In genomic region chr5:138647794-138648193, GRCh38 we compare ENCODE assay signal across 15 cellular contexts.
DNase-seq lines count a peak whose midpoint lies in the region; ATAC-seq, FAIRE-seq and TF ChIP-seq lines count a peak whose summit lies in the region.
"Had no signal": no experiment of that assay in that cellular context is flagged by ENCODE, and none has a peak within 500 bp of the region (broad histone marks: within the 10 kb centered on the region; RNA-seq: fewer than 3 reads in every experiment).

No MANE protein-coding gene starts in this region.

- ATAC-seq in HepG2 (no peak), right lobe of liver (no peak)

- 19% methylated on average over 2 of the region's 2 CpGs for WGBS in HepG2 (ENCODE audit: low lambda C conversion rate)
- 100% methylated on average over 1 of the region's 2 CpGs for WGBS in right lobe of liver (ENCODE audit: insufficient coverage, low coverage, low lambda C conversion rate, missing lambda C conversion rate)
- 83 to 89% methylated on average over 1 to 2 of the region's 2 CpGs for WGBS in thyroid gland, 2 donors

- CTCF ChIA-PET in HepG2 (lab: Yijun Ruan, JAX; ENCODE audit: low intra/inter-chr PET ratio, low total read pairs), result no interaction called here

- no TSS peak for BruUV-seq in HepG2 (replicated peaks; lab: Mats Ljungman, UMichigan)

- TF ChIP-seq POLR2A in HepG2 (IDR thresholded peaks at IDR 0.05; ENCODE audit: insufficient read depth in 1 of 2, low read depth in 2 of 2, low read length in 2 of 2) (no peak), right lobe of liver (IDR thresholded peaks at IDR 0.05) (no peak), thyroid gland (IDR thresholded peaks at IDR 0.05) (no peak)

- H3K27me3 ChIP-seq in HepG2 (ENCODE audit: control insufficient read depth in 1 of 2, insufficient read depth in 2 of 2, low read length in 2 of 2), result peaks cover 6 to 45% of the 10 kb centered on the region in 2 experiments; a peak in 4 of 5 replicates
- no peaks in the 10 kb centered on the region for H3K27me3 ChIP-seq in right lobe of liver
- no peaks in the 10 kb centered on the region for H3K27me3 ChIP-seq in neuron (ENCODE audit: insufficient read depth, low read length)
- no peaks in the 10 kb centered on the region for H3K27me3 ChIP-seq in thyroid gland
- H3K27me3 ChIP-seq: BLaER1 had no signal

- H3K4me1 ChIP-seq in HepG2 (ENCODE audit: insufficient read depth, low read length) (peaks cover 9% of the 10 kb centered on the region; the same call in 1 of the 2 replicates), right lobe of liver (no peaks in the 10 kb centered on the region), kidney (ENCODE audit: control insufficient read depth in 1 of 2, insufficient read depth in 1 of 2, low read depth in 1 of 2, low read length in 2 of 2) (no peaks in the 10 kb centered on the region), neuron (ENCODE audit: insufficient read depth, low read length) (peaks cover 42% of the 10 kb centered on the region), thyroid gland (no peaks in the 10 kb centered on the region)

- no peaks in the 10 kb centered on the region for H3K79me2 ChIP-seq in HepG2 (ENCODE audit: insufficient read depth, low read length)

- H3K4me2 ChIP-seq in HepG2 (ENCODE audit: low read depth, low read length), result no peak overlapping the region
- H3K4me2 ChIP-seq: BLaER1 had no signal

- DNase-seq in HepG2 (ENCODE audit: low spot score) (no peak), right lobe of liver (no peak), kidney (peak; percentile 60), thyroid gland (no peak), NCI-H2196 (lab: John Stamatoyannopoulos, UW; ENCODE audit: unreplicated experiment) (no peak), EL (no peak)
- DNase-seq: 8988T; AML-193; Caco-2; CD8-positive, alpha-beta memory T cell; DND-41; GF-D8 had no signal

- FAIRE-seq in HepG2 (lab: Jason Lieb, UNC), result no peak
- no peak for FAIRE-seq in kidney (lab: Jason Lieb, UNC)
- FAIRE-seq: H54 had no signal

- no peak overlapping the region for H3K9ac ChIP-seq in HepG2 (ENCODE audit: insufficient read depth, low read depth, low read length)
- no peak overlapping the region for H3K9ac ChIP-seq in kidney (ENCODE audit: low read length in 2 of 2)
- H3K9ac ChIP-seq: BLaER1 had no signal

- intact Hi-C loops in HepG2 (cut with micrococcal nuclease; ENCODE audit: unreplicated experiment), result no loop called here
- intact Hi-C loops in right lobe of liver (cut with DNase I), result no loop called here
- intact Hi-C loops in kidney (cut with DNase I), result no loop called here
- intact Hi-C loops in thyroid gland (cut with DNase I), result loop anchor here (10.0 kb wide), 1 partner anchor 617 kb away; no protein-coding TSS in a partner anchor

- H3K9me3 ChIP-seq in HepG2 (ENCODE audit: low read length) (no peaks in the 10 kb centered on the region), right lobe of liver (no peaks in the 10 kb centered on the region), kidney (ENCODE audit: control insufficient read depth in 1 of 2, low read length in 2 of 2) (no peaks in the 10 kb centered on the region), neuron (ENCODE audit: low read length) (no peaks in the 10 kb centered on the region), thyroid gland (no peaks in the 10 kb centered on the region)
- H3K9me3 ChIP-seq: BLaER1, Caco-2 had no signal

- TF ChIP-seq RAD21 in HepG2 (CRISPR knock-in tag; IDR thresholded peaks at IDR 0.05), result no peak

- no peak overlapping the region for H3K4me3 ChIP-seq in HepG2 (replicated peaks in 1 of 3; ENCODE audit: insufficient read depth in 1 of 3, low read depth in 2 of 3, low read length in 3 of 3)
- no peak overlapping the region for H3K4me3 ChIP-seq in right lobe of liver
- H3K4me3 ChIP-seq in kidney (ENCODE audit: low read length in 2 of 2), result no peak overlapping the region
- no peak overlapping the region for H3K4me3 ChIP-seq in neuron (ENCODE audit: low read length)
- H3K4me3 ChIP-seq in thyroid gland (replicated peaks in 1 of 3), result no peak overlapping the region
- H3K4me3 ChIP-seq: BLaER1 had no signal

- H2AFZ ChIP-seq in HepG2 (ENCODE audit: low read length) (no peak overlapping the region), neuron (ENCODE audit: low read depth, low read length) (peak overlapping the region; percentile 1)

- no peak overlapping the region for H3K27ac ChIP-seq in HepG2 (ENCODE audit: extremely low read length, insufficient read depth, low read length)
- H3K27ac ChIP-seq in right lobe of liver, result no peak overlapping the region
- H3K27ac ChIP-seq in kidney (ENCODE audit: low read depth in 2 of 2, low read length in 2 of 2), result no peak overlapping the region
- no peak overlapping the region for H3K27ac ChIP-seq in thyroid gland
- H3K27ac ChIP-seq: BLaER1 had no signal

- in situ Hi-C loops in HepG2 (cut with HindIII; ENCODE audit: extremely low pct_ligation_motif_present, low pct_unique_long_range_greater_than_20kb), result loop anchor here (10.0 kb wide), 1 partner anchor 617 kb away; no protein-coding TSS in a partner anchor

- H4K20me1 ChIP-seq in HepG2 (ENCODE audit: insufficient read depth, low read length), result no peaks in the 10 kb centered on the region

- no peaks in the 10 kb centered on the region for H3K36me3 ChIP-seq in HepG2 (replicated peaks in 1 of 2; ENCODE audit: control insufficient read depth in 1 of 2, insufficient read depth in 2 of 2, low read length in 2 of 2)
- no peaks in the 10 kb centered on the region for H3K36me3 ChIP-seq in right lobe of liver
- H3K36me3 ChIP-seq in kidney (ENCODE audit: control insufficient read depth in 1 of 2, insufficient read depth in 2 of 2, low read length in 2 of 2), result no peaks in the 10 kb centered on the region
- no peaks in the 10 kb centered on the region for H3K36me3 ChIP-seq in neuron (ENCODE audit: insufficient read depth, low read length)
- no peaks in the 10 kb centered on the region for H3K36me3 ChIP-seq in thyroid gland
- H3K36me3 ChIP-seq: BLaER1 had no signal

- no peak for TF ChIP-seq EP300 in HepG2 (IDR thresholded peaks at IDR 0.05; ENCODE audit: low read depth in 2 of 2, low read length in 2 of 2)
- no peak for TF ChIP-seq EP300 in HepG2 (CRISPR knock-in tag; IDR thresholded peaks at IDR 0.05; ENCODE audit: borderline replicate concordance)

- no peak for TF ChIP-seq CTCF in HepG2 (CRISPR knock-in tag; IDR thresholded peaks at IDR 0.05)
- TF ChIP-seq CTCF in right lobe of liver (IDR thresholded peaks at IDR 0.05), result no peak
- TF ChIP-seq CTCF in kidney (IDR thresholded peaks at IDR 0.05; ENCODE audit: borderline replicate concordance, extremely low read depth, insufficient read depth), result no peak
- no peak for TF ChIP-seq CTCF in thyroid gland (IDR thresholded peaks at IDR 0.05)

- POLR2A ChIA-PET in HepG2 (lab: Yijun Ruan, JAX), result no interaction called here

TF ChIP-seq in HepG2, 621 proteins besides CTCF, POLR2A, EP300 and RAD21:
- TF ChIP-seq, protein P1, sequence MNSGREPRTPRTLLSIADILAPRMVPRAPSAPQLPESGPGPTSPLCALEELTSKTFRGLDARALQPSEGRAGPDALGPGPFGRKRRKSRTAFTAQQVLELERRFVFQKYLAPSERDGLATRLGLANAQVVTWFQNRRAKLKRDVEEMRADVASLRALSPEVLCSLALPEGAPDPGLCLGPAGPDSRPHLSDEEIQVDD (CRISPR knock-in tag; IDR thresholded peaks at IDR 0.05; ENCODE audit: borderline replicate concordance), result no peak
- peak; percentile 80 for TF ChIP-seq ZNF263 (CRISPR knock-in tag; IDR thresholded peaks at IDR 0.05)
